11 cellular contexts compared by ENCODE assay signal in the genomic region with DNA sequence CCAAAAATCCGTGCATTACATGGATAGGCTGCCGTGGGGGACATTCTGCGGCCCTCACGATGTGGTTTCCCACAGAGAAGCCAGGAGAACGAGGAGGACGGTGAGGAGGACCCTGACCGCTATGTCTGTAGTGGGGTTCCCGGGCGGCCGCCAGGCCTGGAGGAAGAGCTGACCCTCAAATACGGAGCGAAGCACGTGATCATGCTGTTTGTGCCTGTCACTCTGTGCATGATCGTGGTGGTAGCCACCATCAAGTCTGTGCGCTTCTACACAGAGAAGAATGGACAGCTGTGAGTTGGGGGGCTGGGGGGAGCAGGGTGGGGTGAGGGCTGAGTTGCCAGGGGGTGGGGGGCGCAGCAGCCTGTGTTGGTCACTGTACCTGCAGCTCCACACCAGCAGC. TPM values are rescaled to one million over a fixed set of nuclear protein-coding genes. Genes with fewer than 3 reads are reported as not detected.
A peak's percentile ranks its signal among the peaks of the same experiment; 100 is the strongest.
DNase-seq lines count a peak whose midpoint lies in the region; ATAC-seq and TF ChIP-seq lines count a peak whose summit lies in the region.
"Had no signal": no experiment of that assay in that cellular context is flagged by ENCODE, and none has a peak within 500 bp of the region (broad histone marks: within the 10 kb centered on the region; RNA-seq: fewer than 3 reads in every experiment).

No MANE protein-coding gene starts in this region.

- H3K4me2 ChIP-seq in parathyroid adenoma (ENCODE audit: low read length), result no peak overlapping the region
- H3K4me2 ChIP-seq: A549 had no signal

- no peak overlapping the region for H3K9ac ChIP-seq in parathyroid adenoma

- peak overlapping the region; percentile 86 for H3K27ac ChIP-seq in parathyroid adenoma
- H3K27ac ChIP-seq: A549 had no signal

- H3K4me1 ChIP-seq in parathyroid adenoma, result peaks cover 16% of the 10 kb centered on the region

- no peaks in the 10 kb centered on the region for H3K27me3 Mint-ChIP-seq in activated CD4-positive, alpha-beta T cell treated with anti-CD3 and anti-CD28 coated beads, Interleukin-2, amount 10 ng/mL, durations not matched to agents 24 days and 14 days
- no peaks in the 10 kb centered on the region for H3K27me3 Mint-ChIP-seq in IgD-negative memory B cell
- no peaks in the 10 kb centered on the region for H3K27me3 Mint-ChIP-seq in activated naive CD8-positive, alpha-beta T cell

- peak overlapping the region; percentile 72 for H3K4me3 Mint-ChIP-seq in activated CD4-positive, alpha-beta T cell treated with anti-CD3 and anti-CD28 coated beads, Interleukin-2, amount 10 ng/mL, durations not matched to agents 24 days and 14 days
- peak overlapping the region in 2 of 4 donors; percentile 83 to 90 for H3K4me3 Mint-ChIP-seq in IgD-negative memory B cell
- peak overlapping the region; percentile 72 for H3K4me3 Mint-ChIP-seq in activated naive CD8-positive, alpha-beta T cell

- H3K4me3 ChIP-seq in parathyroid adenoma (ENCODE audit: low read depth, low read length), result no peak overlapping the region
- H3K4me3 ChIP-seq: A549 had no signal

- H3K9me3 Mint-ChIP-seq in activated CD4-positive, alpha-beta T cell treated with anti-CD3 and anti-CD28 coated beads, Interleukin-2, amount 10 ng/mL, durations not matched to agents 24 days and 14 days, result no peaks in the 10 kb centered on the region
- H3K9me3 Mint-ChIP-seq in IgD-negative memory B cell, result no peaks in the 10 kb centered on the region
- no peaks in the 10 kb centered on the region for H3K9me3 Mint-ChIP-seq in activated naive CD8-positive, alpha-beta T cell (ENCODE audit: low read depth)

- H3K36me3 ChIP-seq in parathyroid adenoma (ENCODE audit: control insufficient read depth, insufficient read depth, low read length), result no peaks in the 10 kb centered on the region

- no peaks in the 10 kb centered on the region for H3K79me2 ChIP-seq in parathyroid adenoma

- H3K27me3 ChIP-seq in parathyroid adenoma (ENCODE audit: control insufficient read depth, insufficient read depth, low read length), result no peaks in the 10 kb centered on the region
- H3K27me3 ChIP-seq: transverse colon had no signal

- intact Hi-C loops in activated CD4-positive, alpha-beta T cell treated with anti-CD3 and anti-CD28 coated beads, Interleukin-2, amount 10 ng/mL, durations not matched to agents 24 days and 14 days (cut with micrococcal nuclease), result loop anchor here (1.0 to 5.0 kb wide), 5 partner anchors 56 to 256 kb away; no protein-coding TSS in a partner anchor

- H3K4me1 Mint-ChIP-seq in activated CD4-positive, alpha-beta T cell treated with anti-CD3 and anti-CD28 coated beads, Interleukin-2, amount 10 ng/mL, durations not matched to agents 24 days and 14 days, result peaks cover 53% of the 10 kb centered on the region
- peaks cover 16 to 46% (median 42%) of the 10 kb centered on the region in 3 donors for H3K4me1 Mint-ChIP-seq in IgD-negative memory B cell
- H3K4me1 Mint-ChIP-seq in activated naive CD8-positive, alpha-beta T cell (ENCODE audit: low read depth), result peaks cover 47% of the 10 kb centered on the region

- no peaks in the 10 kb centered on the region for H3K9me3 ChIP-seq in parathyroid adenoma (ENCODE audit: control insufficient read depth, low read length)
- H3K9me3 ChIP-seq: A549, transverse colon had no signal

- no peak for TF ChIP-seq CTCF in parathyroid adenoma (IDR thresholded peaks at IDR 0.05)

- no peak overlapping the region for H2AFZ ChIP-seq in parathyroid adenoma

- no peak for ATAC-seq in HG02763 (IDR thresholded peaks at IDR 0.05; ENCODE audit: unreplicated experiment)

- H3K27ac Mint-ChIP-seq in activated CD4-positive, alpha-beta T cell treated with anti-CD3 and anti-CD28 coated beads, Interleukin-2, amount 10 ng/mL, durations not matched to agents 24 days and 14 days, result peak overlapping the region; percentile 95
- H3K27ac Mint-ChIP-seq in IgD-negative memory B cell, result peak overlapping the region; percentile 73 to 94 (median 92)
- peak overlapping the region; percentile 81 for H3K27ac Mint-ChIP-seq in activated naive CD8-positive, alpha-beta T cell

- peaks cover 14% of the 10 kb centered on the region for H3K36me3 Mint-ChIP-seq in activated CD4-positive, alpha-beta T cell treated with anti-CD3 and anti-CD28 coated beads, Interleukin-2, amount 10 ng/mL, durations not matched to agents 24 days and 14 days (ENCODE audit: low read depth)
- peaks cover 15% of the 10 kb centered on the region for H3K36me3 Mint-ChIP-seq in IgD-negative memory B cell
- H3K36me3 Mint-ChIP-seq in activated naive CD8-positive, alpha-beta T cell, result peaks cover 11% of the 10 kb centered on the region

- no peak for DNase-seq in activated CD4-positive, alpha-beta T cell treated with anti-CD3 and anti-CD28 coated beads, Interleukin-2, amount 10 ng/mL, durations not matched to agents 24 days and 14 days
- no peak for DNase-seq in activated CD4-positive, alpha-beta T cell treated with anti-CD3 and anti-CD28 coated beads, Interleukin-2, amount 50 U/mL, for 1 hour
- DNase-seq in amygdala (lab: John Stamatoyannopoulos, UW), result no peak
- no peak for DNase-seq in NCI-H2196 treated with DMSO at 0.1 percent for 48 hours (lab: John Stamatoyannopoulos, UW; ENCODE audit: unreplicated experiment)
- DNase-seq: stimulated activated CD4-positive, alpha-beta T cell treated with anti-CD3 and anti-CD28 coated beads, Interleukin-1b, Interleukin-23, amount 100 ng/mL, for 48 hours had no signal

RNA-seq across cellular contexts. Expression of a gene that starts 13.2 kb away (rescaled TPM):
- total RNA-seq in activated CD4-positive, alpha-beta T cell treated with anti-CD3 and anti-CD28 coated beads, Interleukin-2, amount 10 ng/mL, durations not matched to agents 24 days and 14 days, result 10.4 and 10.7 TPM in 2 replicates
- 16.1 TPM for polyA plus RNA-seq in IgD-negative memory B cell

RNA-seq across cellular contexts. Expression of a gene that starts 56.5 kb away (rescaled TPM):
- 27.0 and 35.3 TPM in 2 replicates for total RNA-seq in activated CD4-positive, alpha-beta T cell treated with anti-CD3 and anti-CD28 coated beads, Interleukin-2, amount 10 ng/mL, durations not matched to agents 24 days and 14 days
- polyA plus RNA-seq in IgD-negative memory B cell, result 57.4 TPM
